8 cellular contexts compared by ENCODE assay signal in genomic region chr3:134794950-134795775, GRCh38. TPM values are rescaled to one million over a fixed set of nuclear protein-coding genes. Genes with fewer than 3 reads are reported as not detected.
DNase-seq lines count a peak whose midpoint lies in the region; ATAC-seq and TF ChIP-seq lines count a peak whose summit lies in the region.

TSS of gene EPHB1 (plus strand) at chr3:134795260.

- TF ChIP-seq CTCF in body of pancreas (IDR thresholded peaks at IDR 0.05) = peak; percentile 67 to 80 (median 75)

- no peak within 1 kb of the TSS for H3K27ac Mint-ChIP-seq in T-cell

- H3K9me3 Mint-ChIP-seq in T-cell = no peaks in the 10 kb centered on the region

- peaks cover 0 to 7% of the 10 kb centered on the region in 2 donors for H3K27me3 ChIP-seq in body of pancreas

- H3K4me3 Mint-ChIP-seq in T-cell = peak within 1 kb of the TSS; percentile 66 to 83 (median 77)

- intact Hi-C loops in body of pancreas (cut with DNase I) = loop anchor here (10.0 kb wide), 1 partner anchor 1100 kb away; no protein-coding TSS in a partner anchor
- intact Hi-C loops in sciatic nerve (cut with DNase I) = loop anchor here (10.0 kb wide), 1 partner anchor 1830 kb away; no protein-coding TSS in a partner anchor

- peaks cover 39 to 43% of the 10 kb centered on the region in 2 donors for H3K27me3 Mint-ChIP-seq in T-cell

- POLR2A ChIA-PET in T-cell (lab: Charles Lee) = no interaction called here

- no peak within 1 kb of the TSS for H3K27ac ChIP-seq in body of pancreas

- no peaks in the 10 kb centered on the region for H3K36me3 Mint-ChIP-seq in T-cell

- H3K4me1 ChIP-seq in body of pancreas = peaks cover 24% of the 10 kb centered on the region

- no peaks in the 10 kb centered on the region for H3K36me3 ChIP-seq in body of pancreas (replicated peaks in 1 of 2; ENCODE audit: insufficient read depth in 1 of 2, low read depth in 2 of 2)

- 1% methylated on average over 42 to 73 of the region's 74 CpGs for WGBS in body of pancreas, 2 donors

- DNase-seq in 8988T (peak; percentile 84), NCI-H1417 treated with DMSO at 0.1 percent for 48 hours (lab: John Stamatoyannopoulos, UW) (peak; percentile 68), T-cell (peak in 25 of 34 experiments; percentile 4 to 45 (median 21)), body of pancreas (peak; percentile 62 to 79 (median 71)), iPS DF 4.7 (ENCODE audit: extremely low read depth, low spot score) (peak; percentile 83), sciatic nerve (ENCODE audit: low spot score) (peak; percentile 85)

- peak within 1 kb of the TSS in 1 of 2 donors; percentile 40 for H3K4me3 ChIP-seq in body of pancreas

- H3K4me1 Mint-ChIP-seq in T-cell = peaks cover 9 to 12% (median 9%) of the 10 kb centered on the region in 3 donors

- ATAC-seq in GM18502 (IDR thresholded peaks at IDR 0.05; ENCODE audit: poor library complexity, unreplicated experiment) (peak; percentile 86), HG02884 (IDR thresholded peaks at IDR 0.05; ENCODE audit: unreplicated experiment) (peak; percentile 71), T-cell (replicated peaks in 1 of 4) (peak; percentile 41 to 69 (median 59)), body of pancreas (peak; percentile 86), sciatic nerve (peak; percentile 87)

- CTCF ChIA-PET in T-cell (lab: Charles Lee) = interaction anchor here (0.9 to 1.5 kb wide), 3 partner anchors 40 to 1247 kb away, joined by 3 to 5 read pairs (median 3); no protein-coding TSS in a partner anchor

- no peaks in the 10 kb centered on the region for H3K9me3 ChIP-seq in body of pancreas

- TF ChIP-seq POLR2A in body of pancreas (IDR thresholded peaks at IDR 0.05) = no peak

RNA-seq across cellular contexts. Expression of gene EPHB1, which starts in this region (rescaled TPM):
- total RNA-seq in T-cell = under 1 TPM in 4 of 5 donors, not detected in 1; 0.28 to 0.72 (median 0.31) TPM
- 1 to 10 TPM in 1 of 2 donors, not detected in 1; 1.3 TPM for total RNA-seq in body of pancreas
- total RNA-seq in sciatic nerve = 6.6 TPM

Comparison
In these comparisons a context has a peak if more than half of its experiments do, and no peak if none do; other contexts are left out.
1. Peak in DNase-seq and ATAC-seq in T-cell; RNA of the gene not detected or under 1 TPM.
2. DNase-seq: peak in every context shown above with its lines; median percentile 85 in sciatic nerve; 84 in 8988T; 83 in iPS DF 4.7; 71 in body of pancreas; 68 in NCI-H1417 treated with DMSO at 0.1 percent for 48 hours; 21 in T-cell.